In the genomic region with DNA sequence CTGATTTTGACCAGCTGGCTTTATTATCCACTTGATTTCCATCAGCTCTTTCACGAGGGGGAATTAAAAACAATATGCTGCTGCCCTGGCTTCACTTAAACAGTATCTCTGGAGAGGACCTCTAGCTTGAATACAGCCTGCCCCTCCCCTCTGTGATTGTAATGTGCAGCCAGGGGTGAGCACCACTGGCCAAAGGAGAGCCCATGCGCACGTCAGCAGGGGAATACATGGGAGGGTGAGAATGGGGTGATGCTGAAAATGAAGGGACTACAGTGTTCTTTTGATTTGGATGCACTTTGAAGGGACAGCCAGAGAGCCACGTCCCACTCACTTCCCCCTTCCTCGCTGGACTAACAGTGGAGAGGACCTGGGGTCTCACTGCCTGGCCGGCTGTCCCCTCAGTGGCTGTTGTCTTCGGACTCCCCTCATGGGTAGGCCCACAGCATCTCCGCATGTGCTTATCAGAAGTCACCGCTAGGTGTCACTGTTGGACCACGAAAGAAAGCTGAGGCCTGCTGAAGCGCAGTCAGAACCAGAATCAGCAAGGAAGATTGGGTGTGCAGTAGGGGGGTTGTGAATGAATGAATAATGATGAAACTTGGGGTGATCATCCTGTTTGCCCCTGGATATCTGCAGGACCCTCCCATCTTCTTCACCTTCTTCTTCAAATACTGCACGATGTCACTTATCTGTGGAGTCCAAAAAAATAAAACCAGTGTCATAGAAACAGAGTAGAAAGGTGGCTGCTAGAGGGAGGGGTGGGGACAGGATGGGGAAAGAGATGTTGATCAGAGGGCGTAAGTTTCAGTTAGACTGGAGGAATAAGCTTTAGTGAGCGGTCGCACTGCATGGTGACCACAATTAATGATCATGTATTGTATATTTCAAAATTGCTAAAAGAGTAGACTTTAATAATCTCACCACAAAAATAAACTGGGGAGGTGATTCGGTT, we compare ENCODE assay signal across 8 cellular contexts. TPM values are rescaled to one million over a fixed set of nuclear protein-coding genes. Genes with fewer than 3 reads are reported as not detected.
DNase-seq lines count a peak whose midpoint lies in the region; FAIRE-seq and TF ChIP-seq lines count a peak whose summit lies in the region.

No MANE protein-coding gene starts in this region.

- H3K4me1 ChIP-seq in H9 (ENCODE audit: insufficient read depth, low read length) (no peaks in the 10 kb centered on the region), astrocyte (ENCODE audit: insufficient read depth, low read length) (no peaks in the 10 kb centered on the region), hepatocyte (ENCODE audit: insufficient read depth) (no peaks in the 10 kb centered on the region), small intestine (ENCODE audit: control insufficient read depth in 2 of 2, insufficient read depth in 1 of 2, low read depth in 1 of 2, low read length in 1 of 2) (no peaks in the 10 kb centered on the region)

- no peak overlapping the region for H3K4me2 ChIP-seq in H9 (ENCODE audit: insufficient read depth, insufficient read length, low read length)
- no peak overlapping the region for H3K4me2 ChIP-seq in astrocyte (ENCODE audit: low read length)
- H3K4me2 ChIP-seq in hepatocyte = no peak overlapping the region

- no peak overlapping the region for H4K8ac ChIP-seq in H9 (replicated peaks; ENCODE audit: insufficient read length, low read depth, low read length)

- CTCF ChIA-PET in GM10248 (lab: Yijun Ruan, JAX) = interaction anchor here (0.6 to 4.0 kb wide), 45 partner anchors 9 to 1583 kb away, joined by 3 to 49 read pairs (median 5); a partner anchor contains a TSS

- H3K36me3 ChIP-seq in astrocyte (ENCODE audit: insufficient read depth, low read length) = no peaks in the 10 kb centered on the region
- no peaks in the 10 kb centered on the region for H3K36me3 ChIP-seq in hepatocyte (replicated peaks; ENCODE audit: insufficient read depth, low read depth)
- H3K36me3 ChIP-seq in small intestine (ENCODE audit: control insufficient read depth in 2 of 2, insufficient read depth in 2 of 2, low read length in 2 of 2) = no peaks in the 10 kb centered on the region

- H3T11ph ChIP-seq in H9 (ENCODE audit: low read length) = no peak overlapping the region

- peaks cover 10 to 24% (median 12%) of the 10 kb centered on the region in 3 experiments; a peak in 6 of 7 replicates for H3K36me3 Mint-ChIP-seq in H9 (ENCODE audit: insufficient read depth in 1 of 3, low read depth in 3 of 3)
- no peaks in the 10 kb centered on the region for H3K36me3 Mint-ChIP-seq in T-helper 2 cell treated with Interferon-gamma antibody and Interleukin-4, amounts not matched to agents 5 μg/mL and 100 μg/mL, for 36 hours (ENCODE audit: low read depth)
- peaks cover 5% of the 10 kb centered on the region for H3K36me3 Mint-ChIP-seq in astrocyte (ENCODE audit: low read depth, unreplicated experiment)

- H3K27ac Mint-ChIP-seq in H9 = no peak overlapping the region
- H3K27ac Mint-ChIP-seq in T-helper 2 cell treated with Interferon-gamma antibody and Interleukin-4, amounts not matched to agents 5 μg/mL and 100 μg/mL, for 36 hours = no peak overlapping the region
- H3K27ac Mint-ChIP-seq in astrocyte (ENCODE audit: unreplicated experiment) = no peak overlapping the region

- H2BK15ac ChIP-seq in H9 (ENCODE audit: low read depth, low read length) = no peak overlapping the region

- no peaks in the 10 kb centered on the region for H3K23me2 ChIP-seq in H9 (ENCODE audit: insufficient read length, low read depth, low read length, poor library complexity, severe bottlenecking)

- H3K9ac ChIP-seq in H9 (ENCODE audit: extremely low read depth, insufficient read length, low read length) = no peak overlapping the region
- H3K9ac ChIP-seq in astrocyte (ENCODE audit: low read length) = peak overlapping the region; percentile 52

- H4K5ac ChIP-seq in H9 (ENCODE audit: insufficient read length, low read depth, low read length) = no peak overlapping the region

- H3K79me2 ChIP-seq in H9 (ENCODE audit: insufficient read depth, low read length) (no peaks in the 10 kb centered on the region), astrocyte (ENCODE audit: insufficient read depth, low read length) (no peaks in the 10 kb centered on the region), hepatocyte (no peaks in the 10 kb centered on the region)

- H3K4me1 Mint-ChIP-seq in H9 (peaks cover 0 to 17% of the 10 kb centered on the region in 2 experiments; a peak in 2 of 4 replicates), astrocyte (ENCODE audit: low read depth, unreplicated experiment) (no peaks in the 10 kb centered on the region)
- H3K4me1 Mint-ChIP-seq in T-helper 2 cell treated with Interferon-gamma antibody and Interleukin-4, amounts not matched to agents 5 μg/mL and 100 μg/mL, for 36 hours (ENCODE audit: low read depth) = no peaks in the 10 kb centered on the region

- no CpG with 5 or more reads among the region's 16 CpGs for WGBS in H9 (ENCODE audit: extremely low coverage, insufficient read length, low lambda C conversion rate)
- WGBS in hepatocyte (ENCODE audit: low lambda C conversion rate, missing lambda C conversion rate) = 43% methylated on average over 16 of the region's 16 CpGs
- WGBS in small intestine, 3 donors = 33 to 40% (median 37%) methylated on average over 14 to 16 of the region's 16 CpGs

- H3K9me3 Mint-ChIP-seq in H9 (peaks cover 46 to 60% of the 10 kb centered on the region in 2 experiments), astrocyte (ENCODE audit: unreplicated experiment) (no peaks in the 10 kb centered on the region)
- no peaks in the 10 kb centered on the region for H3K9me3 Mint-ChIP-seq in T-helper 2 cell treated with Interferon-gamma antibody and Interleukin-4, amounts not matched to agents 5 μg/mL and 100 μg/mL, for 36 hours

- no peak overlapping the region for H3K4ac ChIP-seq in H9 (ENCODE audit: low read depth, low read length)

- H2AK5ac ChIP-seq in H9 (ENCODE audit: insufficient read length, low read length) = no peak overlapping the region

- peak; percentile 76 for TF ChIP-seq CTCF in GM10248 (IDR thresholded peaks at IDR 0.05; ENCODE audit: control extremely low read depth, extremely low read depth, low read depth, missing control alignments)
- peak; percentile 81 for TF ChIP-seq CTCF in H9 (conservative IDR thresholded peaks at IDR 0.05)
- TF ChIP-seq CTCF in astrocyte (IDR thresholded peaks at IDR 0.05; ENCODE audit: insufficient read depth, low read depth, low read length) = peak; percentile 46
- peak; percentile 74 for TF ChIP-seq CTCF in hepatocyte (IDR thresholded peaks at IDR 0.05; ENCODE audit: poor library complexity)

- H2BK5ac ChIP-seq in H9 (ENCODE audit: insufficient read length, low read length) = no peak overlapping the region

- H3K9me2 ChIP-seq in hepatocyte (replicated peaks; ENCODE audit: insufficient read depth) = no peaks in the 10 kb centered on the region

- H2BK120ac ChIP-seq in H9 (ENCODE audit: low read depth, low read length, poor library complexity, severe bottlenecking) = no peak overlapping the region

- DNase-seq in GM10248 (ENCODE audit: extremely low spot score) (peak; percentile 63), H9 (peak; percentile 77), NCI-H1092 (lab: John Stamatoyannopoulos, UW) (peak; percentile 66), astrocyte (ENCODE audit: low read depth) (peak; percentile 20), hepatocyte (ENCODE audit: low spot score) (peak; percentile 84), small intestine (peak; percentile 58), mesenteric fat pad (ENCODE audit: low spot score) (no peak)
- DNase-seq in T-helper 2 cell treated with Interferon-gamma antibody and Interleukin-4, amounts not matched to agents 5 μg/mL and 100 μg/mL, for 36 hours (ENCODE audit: low spot score) = peak; percentile 35

- no peaks in the 10 kb centered on the region for H3K9me3 ChIP-seq in H9 (ENCODE audit: control insufficient read depth, low read depth, low read length)
- H3K9me3 ChIP-seq in astrocyte (ENCODE audit: insufficient read depth, low read depth, low read length) = no peaks in the 10 kb centered on the region
- no peaks in the 10 kb centered on the region for H3K9me3 ChIP-seq in hepatocyte (ENCODE audit: low read depth)
- no peaks in the 10 kb centered on the region for H3K9me3 ChIP-seq in small intestine (ENCODE audit: control insufficient read depth, low read depth)

- POLR2A ChIA-PET in GM10248 (lab: Yijun Ruan, JAX) = no interaction called here

- H3K27me3 Mint-ChIP-seq in H9 (ENCODE audit: low read depth) = no peaks in the 10 kb centered on the region; the same call in none of the 2 replicates
- H3K27me3 Mint-ChIP-seq in T-helper 2 cell treated with Interferon-gamma antibody and Interleukin-4, amounts not matched to agents 5 μg/mL and 100 μg/mL, for 36 hours (ENCODE audit: low read depth) = no peaks in the 10 kb centered on the region
- no peaks in the 10 kb centered on the region for H3K27me3 Mint-ChIP-seq in astrocyte (ENCODE audit: low read depth, unreplicated experiment)

- no peak overlapping the region for H3K23ac ChIP-seq in H9 (ENCODE audit: insufficient read length, low read depth, low read length)

- no peaks in the 10 kb centered on the region for H3K79me1 ChIP-seq in H9 (ENCODE audit: insufficient read depth, low read depth, low read length, poor library complexity, severe bottlenecking)

- H3K27ac ChIP-seq in H9 (ENCODE audit: insufficient read length, low read depth, low read length) (no peak overlapping the region), astrocyte (ENCODE audit: low read depth, low read length) (no peak overlapping the region), hepatocyte (no peak overlapping the region), small intestine (ENCODE audit: low read depth in 1 of 2, low read length in 1 of 2) (no peak overlapping the region)

- no peak overlapping the region for H3K14ac ChIP-seq in H9 (ENCODE audit: insufficient read depth, low read length)

- H3K18ac ChIP-seq in H9 (ENCODE audit: insufficient read length, low read depth, low read length) = no peak overlapping the region

- H2BK12ac ChIP-seq in H9 (ENCODE audit: insufficient read length, low read depth, low read length) = no peak overlapping the region

- H3K4me3 Mint-ChIP-seq in H9 = no peak overlapping the region
- H3K4me3 Mint-ChIP-seq in T-helper 2 cell treated with Interferon-gamma antibody and Interleukin-4, amounts not matched to agents 5 μg/mL and 100 μg/mL, for 36 hours = no peak overlapping the region
- H3K4me3 Mint-ChIP-seq in astrocyte (ENCODE audit: unreplicated experiment) = no peak overlapping the region

- no peak overlapping the region for H3K56ac ChIP-seq in H9 (ENCODE audit: insufficient read length, low read depth, low read length)

- H4K91ac ChIP-seq in H9 (ENCODE audit: insufficient read length, low read depth, low read length) = no peak overlapping the region

- no peak overlapping the region for H3K4me3 ChIP-seq in astrocyte (ENCODE audit: insufficient read depth, low read depth, low read length)
- H3K4me3 ChIP-seq in hepatocyte = no peak overlapping the region
- no peak overlapping the region for H3K4me3 ChIP-seq in small intestine (ENCODE audit: low read depth in 1 of 2, low read length in 2 of 2)

- H4K20me1 ChIP-seq in H9 (ENCODE audit: control insufficient read depth, insufficient read depth, insufficient read length) (no peaks in the 10 kb centered on the region), astrocyte (ENCODE audit: insufficient read depth, low read length) (no peaks in the 10 kb centered on the region), hepatocyte (ENCODE audit: insufficient read depth, poor library complexity, severe bottlenecking) (no peaks in the 10 kb centered on the region)

- H3K27me3 ChIP-seq in H9 (ENCODE audit: insufficient read depth, low read length) (no peaks in the 10 kb centered on the region), astrocyte (ENCODE audit: insufficient read depth, low read length) (no peaks in the 10 kb centered on the region), hepatocyte (no peaks in the 10 kb centered on the region), small intestine (ENCODE audit: control insufficient read depth in 2 of 2, insufficient read depth in 2 of 2, low read length in 2 of 2) (no peaks in the 10 kb centered on the region)

- H2AFZ ChIP-seq in H9 (ENCODE audit: low read length) = no peak overlapping the region
- no peak overlapping the region for H2AFZ ChIP-seq in astrocyte (ENCODE audit: low read depth, low read length)
- no peak overlapping the region for H2AFZ ChIP-seq in hepatocyte

- no peak overlapping the region for H2BK20ac ChIP-seq in H9 (ENCODE audit: low read depth, low read length, poor library complexity, severe bottlenecking)

- no peak for FAIRE-seq in astrocyte (lab: Jason Lieb, UNC)
- FAIRE-seq in small intestine (lab: Jason Lieb, UNC) = no peak

RNA-seq across cellular contexts. Expression of a gene that starts 32.8 kb away (rescaled TPM):
- total RNA-seq in H9 (2021) (4.7 and 6.9 TPM in 2 replicates), astrocyte (5.9 and 7.2 TPM in 2 replicates), hepatocyte (3.8 and 5.9 TPM in 2 replicates), mesenteric fat pad (2.6 TPM)
- polyA plus RNA-seq in hepatocyte (1.5 and 2.2 TPM in 2 replicates), small intestine (under 1 TPM in 2 of 3 donors, not detected in 1; under 0.01 to 0.70 TPM)
